1 cellular context compared by ENCODE assay signal in the genomic region with DNA sequence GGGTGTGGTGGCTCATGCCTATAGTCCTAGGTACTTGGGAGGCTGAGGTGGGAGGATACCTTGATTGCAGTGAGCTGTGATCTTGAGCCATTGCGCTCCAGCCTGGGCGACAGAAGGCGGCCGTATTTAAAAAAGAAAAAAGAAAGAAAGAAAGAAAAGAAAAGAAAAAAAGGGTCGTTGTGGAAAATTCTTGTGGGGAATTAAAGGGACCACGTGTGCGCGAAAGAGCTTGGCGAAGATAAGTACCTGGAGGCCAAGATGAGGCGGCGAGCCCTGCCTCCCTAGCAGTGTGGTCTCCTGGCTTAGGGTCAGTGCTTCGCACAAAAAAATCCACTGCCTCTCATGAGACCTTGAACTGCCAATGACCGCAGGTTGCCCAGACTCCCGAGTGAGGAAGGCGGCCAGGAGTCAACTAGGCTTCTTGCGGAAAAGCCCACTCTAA.
TF ChIP-seq lines count a peak whose summit lies in the region.

No MANE protein-coding gene starts in this region.

TF ChIP-seq in H1, 55 proteins besides CTCF, POLR2A, EP300 and RAD21 (continued from another document):
- no peak for TF ChIP-seq USF2 (IDR thresholded peaks at IDR 0.05; ENCODE audit: low read length)
- no peak for TF ChIP-seq RXRA (IDR thresholded peaks at IDR 0.05; ENCODE audit: insufficient read depth, low read depth, low read length)
- TF ChIP-seq PHF8 (conservative IDR thresholded peaks at IDR 0.05; ENCODE audit: low read depth, low read length): no peak; the same call in 1 of the 2 replicates
- TF ChIP-seq CREB1 (IDR thresholded peaks at IDR 0.05): no peak
- TF ChIP-seq, protein P1, sequence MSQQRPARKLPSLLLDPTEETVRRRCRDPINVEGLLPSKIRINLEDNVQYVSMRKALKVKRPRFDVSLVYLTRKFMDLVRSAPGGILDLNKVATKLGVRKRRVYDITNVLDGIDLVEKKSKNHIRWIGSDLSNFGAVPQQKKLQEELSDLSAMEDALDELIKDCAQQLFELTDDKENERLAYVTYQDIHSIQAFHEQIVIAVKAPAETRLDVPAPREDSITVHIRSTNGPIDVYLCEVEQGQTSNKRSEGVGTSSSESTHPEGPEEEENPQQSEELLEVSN (IDR thresholded peaks at IDR 0.05): no peak
- no peak for TF ChIP-seq ATF3 (IDR thresholded peaks at IDR 0.05; ENCODE audit: insufficient read depth, low read depth, low read length)
- TF ChIP-seq CBX8 (IDR thresholded peaks at IDR 0.05; ENCODE audit: borderline replicate concordance, low read depth, low read length): no peak
